ENCODE assay signal across 28 cellular contexts in genomic region chr15:25535866-25536265, GRCh38.
DNase-seq lines count a peak whose midpoint lies in the region; ATAC-seq, FAIRE-seq and TF ChIP-seq lines count a peak whose summit lies in the region.
"Had no signal": no experiment of that assay in that cellular context is flagged by ENCODE, and none has a peak within 500 bp of the region (broad histone marks: within the 10 kb centered on the region; RNA-seq: fewer than 3 reads in every experiment).

No MANE protein-coding gene starts in this region.

- H4K20me1 ChIP-seq in K562 (replicated peaks; ENCODE audit: control insufficient read depth, insufficient read depth, low read length), result no peaks in the 10 kb centered on the region
- H4K20me1 ChIP-seq: BLaER1 had no signal

- H3K9ac ChIP-seq in K562 (ENCODE audit: insufficient read depth in 1 of 2, low read depth in 2 of 2, low read length in 2 of 2), result no peak overlapping the region
- H3K9ac ChIP-seq: BLaER1 had no signal

- POLR2A ChIA-PET in K562 (lab: Yijun Ruan, JAX), result no interaction called here

- H3K4me3 ChIP-seq in K562 (no peak overlapping the region), esophagus muscularis mucosa (no peak overlapping the region)
- H3K4me3 ChIP-seq: BLaER1, GM12878 had no signal

- H3K27ac Mint-ChIP-seq in activated T-cell treated with anti-CD3 and anti-CD28 coated beads, Interleukin-2, amount 50 U/mL, for 72 hours, result no peak overlapping the region
- H3K27ac Mint-ChIP-seq in nephron progenitor cell, result no peak overlapping the region
- H3K27ac Mint-ChIP-seq: CD14-positive monocyte; CD4-positive, alpha-beta memory T cell; CD4-positive, CD25-positive, alpha-beta regulatory T cell; CD8-positive, alpha-beta memory T cell had no signal

- TF ChIP-seq CTCF in K562 (IDR thresholded peaks at IDR 0.05 in 2 of 3, conservative IDR thresholded peaks at IDR 0.05 in 1 of 3; ENCODE audit: insufficient read depth in 2 of 3, low read depth in 1 of 3, low read length in 3 of 3), result no peak
- no peak for TF ChIP-seq CTCF in esophagus muscularis mucosa (IDR thresholded peaks at IDR 0.05)
- TF ChIP-seq CTCF in nephron progenitor cell (IDR thresholded peaks at IDR 0.05), result no peak

- intact Hi-C loops in K562 (cut with micrococcal nuclease), result no loop called here
- intact Hi-C loops in esophagus muscularis mucosa (cut with DNase I), result no loop called here

- WGBS in K562 (ENCODE audit: insufficient coverage, low coverage, missing lambda C conversion rate), result 0% methylated on average over 5 of the region's 5 CpGs
- WGBS in esophagus muscularis mucosa, result 87% methylated on average over 5 of the region's 5 CpGs

- H3K4me2 ChIP-seq in K562 (ENCODE audit: insufficient read depth, low read length), result no peak overlapping the region
- H3K4me2 ChIP-seq: BLaER1 had no signal

- DNase-seq in MV-4-11 (lab: John Stamatoyannopoulos, UW) (peak; percentile 13), K562 (ENCODE audit: extremely low read depth in 1 of 4, low spot score in 3 of 4) (no peak), esophagus muscularis mucosa (ENCODE audit: extremely low spot score) (peak; percentile 47), NCI-H1436 treated with DMSO at 0.1 percent for 48 hours (lab: John Stamatoyannopoulos, UW) (no peak), SKM-1 treated with dmso at 0.1 percent for 144 hours (lab: John Stamatoyannopoulos, UW; ENCODE audit: unreplicated experiment) (no peak), nephron progenitor cell (no peak)
- DNase-seq in activated T-cell treated with anti-CD3 and anti-CD28 coated beads, Interleukin-2, amount 50 U/mL, for 72 hours, result no peak
- DNase-seq: 8988T; ACHN; BE2C; C1 segment of cervical spinal cord; CD4-positive, alpha-beta memory T cell; CD4-positive, CD25-positive, alpha-beta regulatory T cell; CD8-positive, alpha-beta memory T cell; COR-L47; DMS 273 treated with DMSO at 0.1 percent for 48 hours; DMS153; DMS53; DMS79; DND-41; EL; GDM1 had no signal

- H3K9me3 Mint-ChIP-seq in activated T-cell treated with anti-CD3 and anti-CD28 coated beads, Interleukin-2, amount 50 U/mL, for 72 hours, result no peaks in the 10 kb centered on the region
- H3K9me3 Mint-ChIP-seq in nephron progenitor cell, result peaks cover 6% of the 10 kb centered on the region

- TF ChIP-seq RAD21 in K562 (CRISPR knock-in tag; conservative IDR thresholded peaks at IDR 0.05 in 1 of 2, IDR thresholded peaks at IDR 0.05 in 1 of 2), result no peak

- H3K36me3 ChIP-seq in K562 (ENCODE audit: control insufficient read depth, insufficient read depth, low read length) (no peaks in the 10 kb centered on the region), esophagus muscularis mucosa (no peaks in the 10 kb centered on the region)
- H3K36me3 ChIP-seq: BE2C, BLaER1 had no signal

- H3K79me2 ChIP-seq in K562 (ENCODE audit: control insufficient read depth, insufficient read depth, low read length), result no peaks in the 10 kb centered on the region

- TF ChIP-seq EP300 in K562 (IDR thresholded peaks at IDR 0.05; ENCODE audit: low read length), result no peak
- no peak for TF ChIP-seq EP300 in esophagus muscularis mucosa (IDR thresholded peaks at IDR 0.05)

- H3K9me1 ChIP-seq in K562 (ENCODE audit: control insufficient read depth, insufficient read depth, low read length), result no peaks in the 10 kb centered on the region

- no peaks in the 10 kb centered on the region for H3K27me3 ChIP-seq in K562 (ENCODE audit: control insufficient read depth in 2 of 2, insufficient read depth in 2 of 2, low read length in 2 of 2)
- H3K27me3 ChIP-seq in esophagus muscularis mucosa, result no peaks in the 10 kb centered on the region
- H3K27me3 ChIP-seq: BE2C, BLaER1 had no signal

- H3K27me3 Mint-ChIP-seq in activated T-cell treated with anti-CD3 and anti-CD28 coated beads, Interleukin-2, amount 50 U/mL, for 72 hours (ENCODE audit: low read depth), result no peaks in the 10 kb centered on the region
- peaks cover 11% of the 10 kb centered on the region for H3K27me3 Mint-ChIP-seq in nephron progenitor cell (ENCODE audit: low read depth, poor library complexity)
- H3K27me3 Mint-ChIP-seq: CD4-positive, CD25-positive, alpha-beta regulatory T cell had no signal

- H3K9me3 ChIP-seq in K562 (replicated peaks; ENCODE audit: control insufficient read depth, insufficient read depth, low read depth, low read length), result no peaks in the 10 kb centered on the region
- H3K9me3 ChIP-seq in esophagus muscularis mucosa, result no peaks in the 10 kb centered on the region
- H3K9me3 ChIP-seq: BE2C, BLaER1 had no signal

- no peak for ATAC-seq in K562
- no peak for ATAC-seq in activated T-cell treated with anti-CD3 and anti-CD28 coated beads, Interleukin-2, amount 50 U/mL, for 72 hours (replicated peaks in 1 of 2)
- ATAC-seq: GM12878 had no signal

- H3K4me3 Mint-ChIP-seq in activated T-cell treated with anti-CD3 and anti-CD28 coated beads, Interleukin-2, amount 50 U/mL, for 72 hours, result no peak overlapping the region
- H3K4me3 Mint-ChIP-seq in nephron progenitor cell, result no peak overlapping the region
- H3K4me3 Mint-ChIP-seq: CD14-positive monocyte; CD4-positive, alpha-beta memory T cell; CD4-positive, CD25-positive, alpha-beta regulatory T cell; CD8-positive, alpha-beta memory T cell had no signal

- H3K27ac ChIP-seq in K562 (ENCODE audit: extremely low read depth, low read depth, low read length) (no peak overlapping the region), esophagus muscularis mucosa (replicated peaks in 1 of 4) (no peak overlapping the region)
- H3K27ac ChIP-seq: BLaER1 had no signal

- H3K36me3 Mint-ChIP-seq in activated T-cell treated with anti-CD3 and anti-CD28 coated beads, Interleukin-2, amount 50 U/mL, for 72 hours (ENCODE audit: insufficient read depth in 2 of 2), result no peaks in the 10 kb centered on the region
- H3K36me3 Mint-ChIP-seq in nephron progenitor cell (ENCODE audit: low read depth), result peaks cover 6% of the 10 kb centered on the region
- H3K36me3 Mint-ChIP-seq: CD14-positive monocyte; CD4-positive, alpha-beta memory T cell; CD4-positive, CD25-positive, alpha-beta regulatory T cell had no signal

- FAIRE-seq in K562 (lab: Jason Lieb, UNC), result no peak
- FAIRE-seq: A204.1, GM12878, GM12892, GM18507 had no signal

- CTCF ChIA-PET in K562 (lab: Yijun Ruan, JAX; ENCODE audit: low intra/inter-chr PET ratio), result no interaction called here

- TF ChIP-seq POLR2A in K562 (conservative IDR thresholded peaks at IDR 0.05) (no peak), esophagus muscularis mucosa (IDR thresholded peaks at IDR 0.05; ENCODE audit: low read depth) (no peak)

- no peak overlapping the region for H2AFZ ChIP-seq in K562 (ENCODE audit: low read depth, low read length)

- H3K4me1 Mint-ChIP-seq in activated T-cell treated with anti-CD3 and anti-CD28 coated beads, Interleukin-2, amount 50 U/mL, for 72 hours (ENCODE audit: low read depth), result no peaks in the 10 kb centered on the region
- H3K4me1 Mint-ChIP-seq in nephron progenitor cell, result no peaks in the 10 kb centered on the region
- H3K4me1 Mint-ChIP-seq: CD14-positive monocyte; CD4-positive, alpha-beta memory T cell; CD4-positive, CD25-positive, alpha-beta regulatory T cell; CD8-positive, alpha-beta memory T cell had no signal

- BruUV-seq in K562 (replicated peaks; lab: Mats Ljungman, UMichigan), result no TSS peak

- in situ Hi-C loops in K562 (cut with MboI), result no loop called here

- no peaks in the 10 kb centered on the region for H3K4me1 ChIP-seq in K562 (replicated peaks in 1 of 2; ENCODE audit: control insufficient read depth in 2 of 2, insufficient read depth in 2 of 2, low read length in 2 of 2)
- H3K4me1 ChIP-seq in esophagus muscularis mucosa, result peaks cover 14 to 26% (median 18%) of the 10 kb centered on the region in 4 donors
- H3K4me1 ChIP-seq: BE2C had no signal

TF ChIP-seq in K562, 482 proteins besides CTCF, POLR2A, EP300 and RAD21:
- TF ChIP-seq SPI1 (IDR thresholded peaks at IDR 0.05; ENCODE audit: borderline replicate concordance, low read depth, low read length), result peak; percentile 87
- no peak for TF ChIP-seq KDM4B (IDR thresholded peaks at IDR 0.05; ENCODE audit: borderline replicate concordance in 2 of 2, low read depth in 1 of 2)

Comparison
In these comparisons a context has a peak if more than half of its experiments do, and no peak if none do; other contexts are left out.
1. DNase-seq: peak in MV-4-11 (single experiment) and esophagus muscularis mucosa (single experiment); none in K562 (0 of 4), NCI-H1436 treated with DMSO at 0.1 percent for 48 hours (single experiment), SKM-1 treated with dmso at 0.1 percent for 144 hours (single experiment), activated T-cell treated with anti-CD3 and anti-CD28 coated beads, Interleukin-2, amount 50 U/mL, for 72 hours (0 of 2) and nephron progenitor cell (single experiment).